ENCODE assay signal across 1 cellular context in the genomic region with DNA sequence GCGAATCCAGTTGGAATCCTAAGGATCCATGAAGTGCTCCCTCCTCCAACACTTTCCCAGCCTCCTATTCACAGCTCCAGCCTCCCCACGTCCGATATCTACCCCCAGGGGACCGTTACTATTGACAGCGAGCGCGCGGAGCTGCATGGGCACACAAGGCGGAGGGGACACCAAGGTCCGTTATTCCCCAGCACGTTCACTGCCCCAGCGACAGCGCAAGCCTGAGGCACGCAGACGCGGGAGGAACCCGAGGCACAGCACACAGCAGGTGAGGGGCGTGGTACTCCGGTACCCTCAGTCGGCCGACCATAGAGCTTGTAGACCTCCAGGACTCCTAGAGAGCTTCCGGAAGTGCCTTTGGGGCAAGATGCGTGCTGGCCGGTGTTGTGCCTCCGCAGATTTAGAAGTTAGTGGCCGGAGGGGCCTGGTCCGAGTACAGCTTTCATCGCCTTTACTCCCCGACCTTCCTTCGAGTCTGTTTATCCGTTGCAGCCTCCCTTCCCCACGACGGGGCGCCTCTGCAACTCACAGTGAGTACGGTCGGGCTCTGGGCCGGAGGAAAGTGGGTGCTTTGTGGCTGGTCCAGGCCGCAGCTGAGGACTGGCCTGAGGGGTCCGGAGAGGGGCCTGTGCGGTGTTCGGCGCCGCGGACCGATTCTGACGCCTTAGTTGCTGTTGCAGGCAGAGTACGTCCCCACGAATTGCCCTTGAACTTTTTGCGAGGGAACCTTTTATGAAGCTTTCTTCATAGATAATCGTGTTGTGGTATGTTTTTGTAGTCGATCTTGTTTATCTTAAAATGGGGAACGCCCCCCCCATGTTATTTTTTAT.
TF ChIP-seq lines count a peak whose summit lies in the region.

A gene (plus strand): TSS at position 384 of the 830 bp plus-strand sequence. CDS start 6,525 bp downstream, outside the sequence.

TF ChIP-seq in GM23338, 12 proteins besides CTCF, POLR2A, EP300 and RAD21 (continued from another document):
- TF ChIP-seq, protein P1, sequence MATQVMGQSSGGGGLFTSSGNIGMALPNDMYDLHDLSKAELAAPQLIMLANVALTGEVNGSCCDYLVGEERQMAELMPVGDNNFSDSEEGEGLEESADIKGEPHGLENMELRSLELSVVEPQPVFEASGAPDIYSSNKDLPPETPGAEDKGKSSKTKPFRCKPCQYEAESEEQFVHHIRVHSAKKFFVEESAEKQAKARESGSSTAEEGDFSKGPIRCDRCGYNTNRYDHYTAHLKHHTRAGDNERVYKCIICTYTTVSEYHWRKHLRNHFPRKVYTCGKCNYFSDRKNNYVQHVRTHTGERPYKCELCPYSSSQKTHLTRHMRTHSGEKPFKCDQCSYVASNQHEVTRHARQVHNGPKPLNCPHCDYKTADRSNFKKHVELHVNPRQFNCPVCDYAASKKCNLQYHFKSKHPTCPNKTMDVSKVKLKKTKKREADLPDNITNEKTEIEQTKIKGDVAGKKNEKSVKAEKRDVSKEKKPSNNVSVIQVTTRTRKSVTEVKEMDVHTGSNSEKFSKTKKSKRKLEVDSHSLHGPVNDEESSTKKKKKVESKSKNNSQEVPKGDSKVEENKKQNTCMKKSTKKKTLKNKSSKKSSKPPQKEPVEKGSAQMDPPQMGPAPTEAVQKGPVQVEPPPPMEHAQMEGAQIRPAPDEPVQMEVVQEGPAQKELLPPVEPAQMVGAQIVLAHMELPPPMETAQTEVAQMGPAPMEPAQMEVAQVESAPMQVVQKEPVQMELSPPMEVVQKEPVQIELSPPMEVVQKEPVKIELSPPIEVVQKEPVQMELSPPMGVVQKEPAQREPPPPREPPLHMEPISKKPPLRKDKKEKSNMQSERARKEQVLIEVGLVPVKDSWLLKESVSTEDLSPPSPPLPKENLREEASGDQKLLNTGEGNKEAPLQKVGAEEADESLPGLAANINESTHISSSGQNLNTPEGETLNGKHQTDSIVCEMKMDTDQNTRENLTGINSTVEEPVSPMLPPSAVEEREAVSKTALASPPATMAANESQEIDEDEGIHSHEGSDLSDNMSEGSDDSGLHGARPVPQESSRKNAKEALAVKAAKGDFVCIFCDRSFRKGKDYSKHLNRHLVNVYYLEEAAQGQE (IDR thresholded peaks at IDR 0.05; ENCODE audit: unreplicated experiment), result no peak
- TF ChIP-seq EZH2phosphoT487 (IDR thresholded peaks at IDR 0.05; ENCODE audit: unreplicated experiment) (no peak), CREB1 (CRISPR knock-in tag; IDR thresholded peaks at IDR 0.05; ENCODE audit: low read depth) (peak; percentile 41; the same call in 1 of the 2 replicates)
